28 cellular contexts compared by ENCODE assay signal in genomic region chr9:34671307-34671706, GRCh38.
"Had no signal": no experiment of that assay in that cellular context is flagged by ENCODE, and none has a peak within 500 bp of the region (broad histone marks: within the 10 kb centered on the region; RNA-seq: fewer than 3 reads in every experiment).

No MANE protein-coding gene starts in this region.

- H3K27me3 ChIP-seq: ascending aorta, brain microvascular endothelial cell, dorsolateral prefrontal cortex, gastrocnemius medialis, heart right ventricle had no signal

- H3K9me3 ChIP-seq: ascending aorta, gastrocnemius medialis had no signal

- H3K4me3 ChIP-seq: ascending aorta, coronary artery, dorsolateral prefrontal cortex, gastrocnemius medialis, heart right ventricle had no signal

- ATAC-seq: activated naive CD4-positive, alpha-beta T cell treated with anti-CD3 and anti-CD28 coated beads, Interleukin-2, amount 50 U/mL, for 72 hours; activated T-cell treated with anti-CD3 and anti-CD28 coated beads, Interleukin-2, amount 50 U/mL, for 72 hours; esophagus mucosa; gastrocnemius medialis; heart right ventricle; T-helper 17 cell; WTC11 had no signal

- H3K36me3 ChIP-seq: brain microvascular endothelial cell, gastrocnemius medialis had no signal

- H3K27ac ChIP-seq: ascending aorta, brain microvascular endothelial cell, coronary artery, dorsolateral prefrontal cortex, gastrocnemius medialis, heart right ventricle had no signal

- DNase-seq: activated CD4-positive, alpha-beta memory T cell treated with anti-CD3 and anti-CD28 coated beads, Interleukin-2, amount 10 ng/mL, durations not matched to agents 7 days and 5 days; activated CD4-positive, alpha-beta T cell treated with anti-CD3 and anti-CD28 coated beads for 1 hour; activated CD4-positive, alpha-beta T cell treated with anti-CD3 and anti-CD28 coated beads for 4 hours; activated CD4-positive, alpha-beta T cell treated with anti-CD3 and anti-CD28 coated beads, Interleukin-2, amount 10 ng/mL, durations not matched to agents 7 days and 5 days; activated CD4-positive, alpha-beta T cell treated with anti-CD3 and anti-CD28 coated beads, Interleukin-2, amount 50 U/mL, for 4 hours; activated CD8-positive, alpha-beta memory T cell treated with anti-CD3 and anti-CD28 coated beads, Interleukin-2, amount 50 U/mL, for 48 hours; activated gamma-delta T cell; activated naive CD4-positive, alpha-beta T cell; activated naive CD4-positive, alpha-beta T cell treated with anti-CD3 and anti-CD28 coated beads, Interleukin-2, amount 10 ng/mL, durations not matched to agents 7 days and 5 days; activated naive CD8-positive, alpha-beta T cell treated with anti-CD3 and anti-CD28 coated beads, Interleukin-2, amount 10 ng/mL, durations not matched to agents 7 days and 5 days; activated T-cell treated with anti-CD3 and anti-CD28 coated beads for 4 hours; activated T-cell treated with anti-CD3 and anti-CD28 coated beads, Interleukin-2, amount 50 U/mL, for 24 hours; activated T-cell treated with anti-CD3 and anti-CD28 coated beads, Interleukin-2, amount 50 U/mL, for 72 hours; brain microvascular endothelial cell; dorsolateral prefrontal cortex; effector memory CD4-positive, alpha-beta T cell; endodermal cell; foreskin fibroblast; gastrocnemius medialis; heart right ventricle; T-helper 1 cell; T-helper 17 cell; T1000 had no signal
